Comparison of ENCODE assay signal across 1 cellular context in the genomic region with DNA sequence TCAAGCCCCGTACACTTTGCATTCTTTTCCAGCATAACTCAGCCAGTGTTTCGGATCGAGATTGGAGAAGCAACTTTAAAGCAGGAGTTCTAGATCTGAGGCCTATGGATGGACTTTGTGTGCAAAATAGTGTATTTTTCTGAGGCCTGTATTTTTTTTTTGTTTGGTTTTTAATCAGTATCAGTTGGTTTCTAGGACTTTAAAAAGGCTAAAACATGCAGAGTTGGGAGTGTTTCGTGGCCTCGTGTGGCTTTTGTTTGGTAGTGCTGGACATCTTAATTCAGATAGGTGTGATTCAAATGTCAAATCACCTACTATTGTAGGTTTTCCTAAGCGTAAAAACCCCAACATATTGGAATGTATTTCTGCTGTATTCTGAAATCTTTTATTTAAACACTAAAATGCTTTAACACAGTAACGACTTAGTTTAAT.
TF ChIP-seq lines count a peak whose summit lies in the region.

No MANE protein-coding gene starts in this region.

TF ChIP-seq in K562, 482 proteins besides CTCF, POLR2A, EP300 and RAD21 (continues in another document):
- TF ChIP-seq ZNF79 (CRISPR knock-in tag; IDR thresholded peaks at IDR 0.05; ENCODE audit: low read depth): no peak
- TF ChIP-seq, protein P1, sequence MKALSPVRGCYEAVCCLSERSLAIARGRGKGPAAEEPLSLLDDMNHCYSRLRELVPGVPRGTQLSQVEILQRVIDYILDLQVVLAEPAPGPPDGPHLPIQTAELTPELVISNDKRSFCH (CRISPR knock-in tag; IDR thresholded peaks at IDR 0.05): no peak
- TF ChIP-seq, protein P1 (tag; IDR thresholded peaks at IDR 0.05): no peak
- TF ChIP-seq FOXK2 (conservative IDR thresholded peaks at IDR 0.05 in 1 of 2, IDR thresholded peaks at IDR 0.05 in 1 of 2; ENCODE audit: low read depth in 2 of 2): no peak
- no peak for TF ChIP-seq THRAP3 (IDR thresholded peaks at IDR 0.05; ENCODE audit: borderline replicate concordance)
- no peak for TF ChIP-seq ZNF212 (CRISPR knock-in tag; IDR thresholded peaks at IDR 0.05)
- TF ChIP-seq NR2F6 (CRISPR knock-in tag; IDR thresholded peaks at IDR 0.05): no peak
- TF ChIP-seq CEBPB (tag; IDR thresholded peaks at IDR 0.05): 0 out of 2 replicates have a peak, but pooled peaks have one; percentile 81
- TF ChIP-seq POLR2AphosphoS5 (IDR thresholded peaks at IDR 0.05; ENCODE audit: control insufficient read depth, insufficient read depth, low read depth, low read length): no peak
- no peak for TF ChIP-seq ESRRB (CRISPR knock-in tag; IDR thresholded peaks at IDR 0.05; ENCODE audit: borderline replicate concordance)
- no peak for TF ChIP-seq LEF1 (IDR thresholded peaks at IDR 0.05)
- 0 out of 2 replicates have a peak, but pooled peaks have one; percentile 23 for TF ChIP-seq L3MBTL2 (IDR thresholded peaks at IDR 0.05)
- TF ChIP-seq CBX8 (IDR thresholded peaks at IDR 0.05; ENCODE audit: borderline replicate concordance, extremely low read depth, low read depth, low read length, poor library complexity, severe bottlenecking): no peak
- no peak for TF ChIP-seq HEY1 (CRISPR knock-in tag; IDR thresholded peaks at IDR 0.05; ENCODE audit: borderline replicate concordance)
- TF ChIP-seq ZNF785 (CRISPR knock-in tag; IDR thresholded peaks at IDR 0.05): no peak
- TF ChIP-seq HNRNPK (IDR thresholded peaks at IDR 0.05; ENCODE audit: low read depth, low read length, poor library complexity, severe bottlenecking): no peak
- no peak for TF ChIP-seq NR2C2 (CRISPR knock-in tag; IDR thresholded peaks at IDR 0.05)
- no peak for TF ChIP-seq NR2C2 (tag; IDR thresholded peaks at IDR 0.05)
- TF ChIP-seq ZNF282 (CRISPR knock-in tag; IDR thresholded peaks at IDR 0.05): no peak
- TF ChIP-seq MCM5 (IDR thresholded peaks at IDR 0.05; ENCODE audit: low read depth): no peak
- TF ChIP-seq HDAC8 (tag; IDR thresholded peaks at IDR 0.05): no peak
- TF ChIP-seq HDAC3 (IDR thresholded peaks at IDR 0.05; ENCODE audit: borderline replicate concordance, partially characterized antibody): no peak
- no peak for TF ChIP-seq FUS (optimal IDR thresholded peaks at IDR 0.05; ENCODE audit: low read depth, low read length)
- TF ChIP-seq FOSL1 (tag; conservative IDR thresholded peaks at IDR 0.05): no peak
- no peak for TF ChIP-seq ARID3A (IDR thresholded peaks at IDR 0.05; ENCODE audit: borderline replicate concordance, low read depth, low read length)
- TF ChIP-seq CBFA2T2 (conservative IDR thresholded peaks at IDR 0.05): no peak
- no peak for TF ChIP-seq ZZZ3 (IDR thresholded peaks at IDR 0.05)
- TF ChIP-seq, protein P2, sequence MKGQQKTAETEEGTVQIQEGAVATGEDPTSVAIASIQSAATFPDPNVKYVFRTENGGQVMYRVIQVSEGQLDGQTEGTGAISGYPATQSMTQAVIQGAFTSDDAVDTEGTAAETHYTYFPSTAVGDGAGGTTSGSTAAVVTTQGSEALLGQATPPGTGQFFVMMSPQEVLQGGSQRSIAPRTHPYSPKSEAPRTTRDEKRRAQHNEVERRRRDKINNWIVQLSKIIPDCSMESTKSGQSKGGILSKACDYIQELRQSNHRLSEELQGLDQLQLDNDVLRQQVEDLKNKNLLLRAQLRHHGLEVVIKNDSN (CRISPR knock-in tag; IDR thresholded peaks at IDR 0.05): no peak
- no peak for TF ChIP-seq C11orf30 (IDR thresholded peaks at IDR 0.05; ENCODE audit: low read depth)
- 0 out of 4 replicates have a peak, but pooled peaks of 1 of the 2 experiments have one; percentile 6 for TF ChIP-seq UBTF (IDR thresholded peaks at IDR 0.05; ENCODE audit: borderline replicate concordance in 1 of 2, low read depth in 2 of 2, low read length in 2 of 2)
- TF ChIP-seq, protein P3, sequence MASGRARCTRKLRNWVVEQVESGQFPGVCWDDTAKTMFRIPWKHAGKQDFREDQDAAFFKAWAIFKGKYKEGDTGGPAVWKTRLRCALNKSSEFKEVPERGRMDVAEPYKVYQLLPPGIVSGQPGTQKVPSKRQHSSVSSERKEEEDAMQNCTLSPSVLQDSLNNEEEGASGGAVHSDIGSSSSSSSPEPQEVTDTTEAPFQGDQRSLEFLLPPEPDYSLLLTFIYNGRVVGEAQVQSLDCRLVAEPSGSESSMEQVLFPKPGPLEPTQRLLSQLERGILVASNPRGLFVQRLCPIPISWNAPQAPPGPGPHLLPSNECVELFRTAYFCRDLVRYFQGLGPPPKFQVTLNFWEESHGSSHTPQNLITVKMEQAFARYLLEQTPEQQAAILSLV (tag; IDR thresholded peaks at IDR 0.05): no peak; the same call in 1 of the 2 replicates
- no peak for TF ChIP-seq MYBL2 (IDR thresholded peaks at IDR 0.05; ENCODE audit: low read depth)
- no peak for TF ChIP-seq MYBL2 (CRISPR knock-in tag; IDR thresholded peaks at IDR 0.05; ENCODE audit: borderline replicate concordance)
- TF ChIP-seq, protein P4, sequence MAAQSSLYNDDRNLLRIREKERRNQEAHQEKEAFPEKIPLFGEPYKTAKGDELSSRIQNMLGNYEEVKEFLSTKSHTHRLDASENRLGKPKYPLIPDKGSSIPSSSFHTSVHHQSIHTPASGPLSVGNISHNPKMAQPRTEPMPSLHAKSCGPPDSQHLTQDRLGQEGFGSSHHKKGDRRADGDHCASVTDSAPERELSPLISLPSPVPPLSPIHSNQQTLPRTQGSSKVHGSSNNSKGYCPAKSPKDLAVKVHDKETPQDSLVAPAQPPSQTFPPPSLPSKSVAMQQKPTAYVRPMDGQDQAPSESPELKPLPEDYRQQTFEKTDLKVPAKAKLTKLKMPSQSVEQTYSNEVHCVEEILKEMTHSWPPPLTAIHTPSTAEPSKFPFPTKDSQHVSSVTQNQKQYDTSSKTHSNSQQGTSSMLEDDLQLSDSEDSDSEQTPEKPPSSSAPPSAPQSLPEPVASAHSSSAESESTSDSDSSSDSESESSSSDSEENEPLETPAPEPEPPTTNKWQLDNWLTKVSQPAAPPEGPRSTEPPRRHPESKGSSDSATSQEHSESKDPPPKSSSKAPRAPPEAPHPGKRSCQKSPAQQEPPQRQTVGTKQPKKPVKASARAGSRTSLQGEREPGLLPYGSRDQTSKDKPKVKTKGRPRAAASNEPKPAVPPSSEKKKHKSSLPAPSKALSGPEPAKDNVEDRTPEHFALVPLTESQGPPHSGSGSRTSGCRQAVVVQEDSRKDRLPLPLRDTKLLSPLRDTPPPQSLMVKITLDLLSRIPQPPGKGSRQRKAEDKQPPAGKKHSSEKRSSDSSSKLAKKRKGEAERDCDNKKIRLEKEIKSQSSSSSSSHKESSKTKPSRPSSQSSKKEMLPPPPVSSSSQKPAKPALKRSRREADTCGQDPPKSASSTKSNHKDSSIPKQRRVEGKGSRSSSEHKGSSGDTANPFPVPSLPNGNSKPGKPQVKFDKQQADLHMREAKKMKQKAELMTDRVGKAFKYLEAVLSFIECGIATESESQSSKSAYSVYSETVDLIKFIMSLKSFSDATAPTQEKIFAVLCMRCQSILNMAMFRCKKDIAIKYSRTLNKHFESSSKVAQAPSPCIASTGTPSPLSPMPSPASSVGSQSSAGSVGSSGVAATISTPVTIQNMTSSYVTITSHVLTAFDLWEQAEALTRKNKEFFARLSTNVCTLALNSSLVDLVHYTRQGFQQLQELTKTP (IDR thresholded peaks at IDR 0.05; ENCODE audit: low read depth in 1 of 2, partially characterized antibody in 2 of 2): peak in 1 of 2 experiments; percentile 23
- no peak for TF ChIP-seq CHD7 (IDR thresholded peaks at IDR 0.05; ENCODE audit: low read depth, low read length)
- TF ChIP-seq PCBP1 (IDR thresholded peaks at IDR 0.05; ENCODE audit: low read depth, low read length, poor library complexity, severe bottlenecking): no peak
